ENCODE assay signal across 8 cellular contexts in the genomic region with DNA sequence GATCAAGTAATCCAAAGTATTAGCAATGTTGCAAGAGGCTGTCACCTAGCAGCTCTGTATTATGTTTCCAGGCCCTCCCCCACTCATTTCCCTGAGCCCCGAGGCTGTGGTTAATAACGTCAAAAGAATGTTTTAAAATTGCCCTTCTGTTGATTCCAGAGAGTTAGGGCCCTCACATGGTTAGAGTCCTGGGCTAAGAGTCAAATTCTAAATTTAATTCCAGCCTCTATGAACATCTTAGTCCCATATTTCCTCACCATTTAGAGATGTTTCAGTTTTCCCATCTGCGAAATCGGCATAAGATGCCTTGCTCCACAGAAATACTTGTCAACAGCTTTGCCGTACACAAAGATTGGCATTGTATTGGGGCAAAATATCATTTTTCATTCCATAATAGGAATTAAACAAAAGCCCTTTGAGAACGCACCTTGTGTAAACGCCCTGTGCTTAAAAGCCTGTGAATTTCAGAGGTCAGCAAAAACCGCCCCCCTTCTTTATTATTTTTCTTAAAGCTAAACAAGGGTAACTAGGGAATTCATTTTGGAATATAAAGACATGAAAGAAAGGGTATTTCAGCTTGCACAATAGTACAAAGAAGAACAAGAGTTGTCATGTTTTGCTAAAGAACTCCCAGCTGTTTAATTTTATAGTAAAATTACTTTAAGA.
DNase-seq lines count a peak whose midpoint lies in the region; ATAC-seq and TF ChIP-seq lines count a peak whose summit lies in the region.

No MANE protein-coding gene starts in this region.

- no peaks in the 10 kb centered on the region for H3K36me3 ChIP-seq in testis (ENCODE audit: low read depth, missing control alignments)

- peak overlapping the region; percentile 22 for H3K4me3 ChIP-seq in coronary artery
- no peak overlapping the region for H3K4me3 ChIP-seq in testis

- TF ChIP-seq POLR2A in testis (IDR thresholded peaks at IDR 0.05), result no peak

- peaks cover 8% of the 10 kb centered on the region for H3K4me1 ChIP-seq in testis

- no peak overlapping the region for H3K4me3 Mint-ChIP-seq in osteocyte (ENCODE audit: unreplicated experiment)

- no peaks in the 10 kb centered on the region for H3K27me3 ChIP-seq in testis

- H3K36me3 Mint-ChIP-seq in osteocyte (ENCODE audit: unreplicated experiment), result no peaks in the 10 kb centered on the region

- WGBS in testis, 2 donors, result 58 to 73% methylated on average over 8 of the region's 8 CpGs

- H3K27ac Mint-ChIP-seq in osteocyte (ENCODE audit: unreplicated experiment), result peak overlapping the region; percentile 91

- H3K9me3 ChIP-seq in testis, result no peaks in the 10 kb centered on the region

- peaks cover 65% of the 10 kb centered on the region for H3K4me1 Mint-ChIP-seq in osteocyte (ENCODE audit: unreplicated experiment)

- DNase-seq in COLO829 (ENCODE audit: low spot score), result peak; percentile 33
- DNase-seq in NCI-H2081 (lab: John Stamatoyannopoulos, UW), result peak; percentile 43 to 50
- DNase-seq in coronary artery (ENCODE audit: low spot score), result no peak
- no peak for DNase-seq in osteocyte (ENCODE audit: extremely low spot score, unreplicated experiment)
- no peak for DNase-seq in OCI-M2 (lab: John Stamatoyannopoulos, UW; ENCODE audit: unreplicated experiment)
- no peak for DNase-seq in NCI-H1092 (lab: John Stamatoyannopoulos, UW)
- DNase-seq in testis, result no peak

- H3K27ac ChIP-seq in coronary artery (peak overlapping the region; percentile 83 to 86), testis (peak overlapping the region in 1 of 2 donors; percentile 46)

- H3K27me3 Mint-ChIP-seq in osteocyte (ENCODE audit: unreplicated experiment), result no peaks in the 10 kb centered on the region

- intact Hi-C loops in testis (cut with DNase I; ENCODE audit: low total_unique reads), result loop anchor here (5.0 kb wide), 1 partner anchor 205 kb away; no protein-coding TSS in a partner anchor

- no peak for ATAC-seq in GM19395 (IDR thresholded peaks at IDR 0.05; ENCODE audit: unreplicated experiment)

- TF ChIP-seq CTCF in coronary artery (IDR thresholded peaks at IDR 0.05) (no peak), osteocyte (IDR thresholded peaks at IDR 0.05) (no peak), testis (IDR thresholded peaks at IDR 0.05) (no peak)

- no peaks in the 10 kb centered on the region for H3K9me3 Mint-ChIP-seq in osteocyte (ENCODE audit: unreplicated experiment)

Comparison
In these comparisons a context has a peak if more than half of its experiments do, and no peak if none do; other contexts are left out.
1. DNase-seq: peak in COLO829 (single experiment) and NCI-H2081 (2 of 2); none in coronary artery (single experiment), osteocyte (single experiment), OCI-M2 (single experiment), NCI-H1092 (single experiment) and testis (single experiment).